17 cellular contexts compared by ENCODE assay signal in genomic region chr20:43900062-43900461, GRCh38. TPM values are rescaled to one million over a fixed set of nuclear protein-coding genes. Genes with fewer than 3 reads are reported as not detected.
DNase-seq lines count a peak whose midpoint lies in the region; ATAC-seq and TF ChIP-seq lines count a peak whose summit lies in the region.
"Had no signal": no experiment of that assay in that cellular context is flagged by ENCODE, and none has a peak within 500 bp of the region (broad histone marks: within the 10 kb centered on the region; RNA-seq: fewer than 3 reads in every experiment).

No MANE protein-coding gene starts in this region.

- no peak overlapping the region for H3K4ac ChIP-seq in IMR-90 (ENCODE audit: low read depth, low read length)

- peaks cover 3% of the 10 kb centered on the region for H3K9me1 ChIP-seq in IMR-90 (ENCODE audit: insufficient read depth, low read length)

- H3K4me3 ChIP-seq in IMR-90 (ENCODE audit: insufficient read depth, low read depth, low read length) (no peak overlapping the region), heart right ventricle (no peak overlapping the region), lower lobe of right lung (no peak overlapping the region), esophagus squamous epithelium (no peak overlapping the region)
- H3K4me3 ChIP-seq: A549 had no signal

- H2BK120ac ChIP-seq in IMR-90 (ENCODE audit: low read depth, low read length), result no peak overlapping the region

- dilution Hi-C loops in IMR-90 (cut with HindIII; ENCODE audit: low sequenced_read_pairs, unreplicated experiment), result no loop called here

- H3K9ac ChIP-seq in IMR-90 (ENCODE audit: low read depth, low read length), result no peak overlapping the region

- no peak for TF ChIP-seq POLR2A in IMR-90 (IDR thresholded peaks at IDR 0.05; ENCODE audit: low read depth, low read length)
- no peak for TF ChIP-seq POLR2A in esophagus squamous epithelium (IDR thresholded peaks at IDR 0.05)

- no peak overlapping the region for H3K18ac ChIP-seq in IMR-90 (ENCODE audit: low read depth, low read length)

- in situ Hi-C loops in IMR-90 (cut with MboI; ENCODE audit: low sequenced_read_pairs), result no loop called here

- no peak overlapping the region for H3K23ac ChIP-seq in IMR-90 (ENCODE audit: low read depth, low read length)

- H3K4me1 ChIP-seq in IMR-90 (ENCODE audit: control insufficient read depth, insufficient read depth, low read length) (no peaks in the 10 kb centered on the region), heart right ventricle (peaks cover 0 to 17% (median 4%) of the 10 kb centered on the region in 9 donors), lower lobe of right lung (peaks cover 7% of the 10 kb centered on the region), esophagus squamous epithelium (peaks cover 0 to 19% (median 7%) of the 10 kb centered on the region in 3 donors)

- H2AFZ ChIP-seq in IMR-90 (replicated peaks; ENCODE audit: low read length, poor library complexity), result no peak overlapping the region

- no peak overlapping the region for H4K8ac ChIP-seq in IMR-90 (ENCODE audit: low read depth in 2 of 2, low read length in 2 of 2)

- TF ChIP-seq CTCF in IMR-90 (conservative IDR thresholded peaks at IDR 0.05; ENCODE audit: low read depth, low read length) (no peak), heart right ventricle (IDR thresholded peaks at IDR 0.05) (no peak), lower lobe of right lung (IDR thresholded peaks at IDR 0.05) (no peak), esophagus squamous epithelium (IDR thresholded peaks at IDR 0.05) (no peak)

- no peak overlapping the region for H4K91ac ChIP-seq in IMR-90 (ENCODE audit: insufficient read depth, low read depth, low read length)

- no peak for TF ChIP-seq RAD21 in IMR-90 (IDR thresholded peaks at IDR 0.05; ENCODE audit: low read length)

- ATAC-seq in IMR-90 (ENCODE audit: low read depth) (peak; percentile 17; the same call in 1 of the 2 replicates), heart right ventricle (peak in 6 of 8 donors; percentile 28 to 84 (median 66)), lower lobe of right lung (peak; percentile 32 to 34)
- ATAC-seq: A549, PC-3 had no signal

- no peak overlapping the region for H2AK5ac ChIP-seq in IMR-90 (ENCODE audit: low read depth, low read length)

- H3K27ac ChIP-seq in IMR-90 (ENCODE audit: insufficient read depth, low read length), result no peak overlapping the region
- H3K27ac ChIP-seq in heart right ventricle, result peak overlapping the region in 2 of 10 donors; percentile 1 to 6
- no peak overlapping the region for H3K27ac ChIP-seq in lower lobe of right lung
- H3K27ac ChIP-seq in esophagus squamous epithelium, result peak overlapping the region in 2 of 4 donors; percentile 47 to 57
- H3K27ac ChIP-seq: A549 had no signal

- H3K56ac ChIP-seq in IMR-90 (ENCODE audit: extremely low read depth, insufficient read depth, low read length), result no peak overlapping the region

- H3K79me1 ChIP-seq in IMR-90 (ENCODE audit: low read depth in 1 of 2, low read length in 2 of 2), result no peaks in the 10 kb centered on the region

- H2BK20ac ChIP-seq in IMR-90 (ENCODE audit: low read depth, low read length), result no peak overlapping the region

- no peak overlapping the region for H2AK9ac ChIP-seq in IMR-90 (replicated peaks; ENCODE audit: low read depth, low read length, poor library complexity)

- no peak overlapping the region for H4K5ac ChIP-seq in IMR-90 (ENCODE audit: low read depth, low read length)

- H2BK5ac ChIP-seq in IMR-90 (ENCODE audit: low read depth, low read length, poor library complexity, severe bottlenecking), result no peak overlapping the region

- CTCF ChIA-PET in IMR-90 (lab: Yijun Ruan, JAX), result interaction anchor here (0.6 kb wide), 1 partner anchor 95 kb away, joined by 4 read pairs; no protein-coding TSS in a partner anchor

- no TSS peak for BruUV-seq in IMR-90 (replicated peaks; lab: Mats Ljungman, UMichigan)

- H3K27me3 ChIP-seq in IMR-90 (ENCODE audit: control insufficient read depth, insufficient read depth, low read length) (no peaks in the 10 kb centered on the region), heart right ventricle (peaks cover 0 to 40% (median 7%) of the 10 kb centered on the region in 7 donors), lower lobe of right lung (ENCODE audit: low read depth) (no peaks in the 10 kb centered on the region), esophagus squamous epithelium (peaks cover 0 to 11% (median 0%) of the 10 kb centered on the region in 4 donors)

- intact Hi-C loops in IMR-90 (cut with micrococcal nuclease) (no loop called here), heart right ventricle (cut with DNase I) (no loop called here), lower lobe of right lung (cut with DNase I) (no loop called here), esophagus squamous epithelium (cut with DNase I) (no loop called here)

- peaks cover 5% of the 10 kb centered on the region for H3K9me3 ChIP-seq in IMR-90 (ENCODE audit: control insufficient read depth, insufficient read depth, low read length)
- H3K9me3 ChIP-seq in heart right ventricle, result peaks cover 0 to 11% (median 0%) of the 10 kb centered on the region in 11 donors
- no peaks in the 10 kb centered on the region for H3K9me3 ChIP-seq in lower lobe of right lung
- no peaks in the 10 kb centered on the region for H3K9me3 ChIP-seq in esophagus squamous epithelium
- H3K9me3 ChIP-seq: A549, Caco-2 had no signal

- H3K36me3 ChIP-seq in IMR-90 (ENCODE audit: control insufficient read depth, insufficient read depth, low read length) (no peaks in the 10 kb centered on the region), heart right ventricle (no peaks in the 10 kb centered on the region), lower lobe of right lung (no peaks in the 10 kb centered on the region), esophagus squamous epithelium (no peaks in the 10 kb centered on the region)

- H3K14ac ChIP-seq in IMR-90 (replicated peaks; ENCODE audit: low read depth, low read length), result no peak overlapping the region

- POLR2A ChIA-PET in IMR-90 (lab: Charles Lee; ENCODE audit: unreplicated experiment), result interaction anchor here (0.7 kb wide), 1 partner anchor 624 kb away, joined by 6 read pairs; no protein-coding TSS in a partner anchor

- DNase-seq in AG20443 (ENCODE audit: low spot score) (peak; percentile 31), IMR-90 (no peak), heart right ventricle (no peak), lower lobe of right lung (no peak), GOT3 (lab: John Stamatoyannopoulos, UW) (no peak), T-helper 1 cell (no peak), esophagus squamous epithelium (lab: John Stamatoyannopoulos, UW) (no peak), iPS-NIHi11 (ENCODE audit: low spot score) (no peak)
- DNase-seq: CD4-positive, CD25-positive, alpha-beta regulatory T cell; KG1; NCI-H1436; NCI-H2029; NCI-H2171 treated with DMSO at 0.1 percent for 48 hours; NCI-H446 treated with DMSO at 0.1 percent for 48 hours; PC-3 had no signal

- no peaks in the 10 kb centered on the region for H4K20me1 ChIP-seq in IMR-90 (ENCODE audit: insufficient read depth, low read length)

- WGBS in IMR-90 (ENCODE audit: extremely low coverage in 2 of 2, insufficient read length in 1 of 2), 2 experiments, result 0% methylated on average over 2 of the region's 5 CpGs; no CpG with 5 or more reads in 1 of the 2 experiments
- WGBS in heart right ventricle, 2 donors, result 29 to 33% methylated on average over 5 of the region's 5 CpGs
- WGBS in esophagus squamous epithelium, 2 donors, result 18 to 25% methylated on average over 5 of the region's 5 CpGs

- H3K4me2 ChIP-seq in IMR-90 (ENCODE audit: low read depth, low read length), result no peak overlapping the region
- H3K4me2 ChIP-seq: A549 had no signal

- H2BK15ac ChIP-seq in IMR-90 (ENCODE audit: low read depth, low read length), result no peak overlapping the region

TF ChIP-seq in IMR-90, 13 proteins besides CTCF, POLR2A, EP300 and RAD21 (continues in another document):
- TF ChIP-seq NFE2L2 (IDR thresholded peaks at IDR 0.05; ENCODE audit: low read depth, low read length), result no peak
- TF ChIP-seq RFX5 (IDR thresholded peaks at IDR 0.05; ENCODE audit: low read depth, low read length), result no peak
- TF ChIP-seq MAZ (IDR thresholded peaks at IDR 0.05; ENCODE audit: borderline replicate concordance, low read depth, low read length), result no peak
- TF ChIP-seq MXI1 (IDR thresholded peaks at IDR 0.05; ENCODE audit: borderline replicate concordance, low read depth, low read length), result no peak
- no peak for TF ChIP-seq BHLHE40 (IDR thresholded peaks at IDR 0.05; ENCODE audit: low read depth, low read length)
- no peak for TF ChIP-seq CHD1 (IDR thresholded peaks at IDR 0.05; ENCODE audit: low read depth, low read length)
- TF ChIP-seq CEBPB (IDR thresholded peaks at IDR 0.05; ENCODE audit: low read depth, low read length), result no peak
- no peak for TF ChIP-seq RCOR1 (IDR thresholded peaks at IDR 0.05; ENCODE audit: insufficient replicate concordance, low read length)
- no peak for TF ChIP-seq SMC3 (IDR thresholded peaks at IDR 0.05; ENCODE audit: low read depth, low read length)
- no peak for TF ChIP-seq MAFK (IDR thresholded peaks at IDR 0.05; ENCODE audit: low read depth, low read length)
- TF ChIP-seq, protein P1, sequence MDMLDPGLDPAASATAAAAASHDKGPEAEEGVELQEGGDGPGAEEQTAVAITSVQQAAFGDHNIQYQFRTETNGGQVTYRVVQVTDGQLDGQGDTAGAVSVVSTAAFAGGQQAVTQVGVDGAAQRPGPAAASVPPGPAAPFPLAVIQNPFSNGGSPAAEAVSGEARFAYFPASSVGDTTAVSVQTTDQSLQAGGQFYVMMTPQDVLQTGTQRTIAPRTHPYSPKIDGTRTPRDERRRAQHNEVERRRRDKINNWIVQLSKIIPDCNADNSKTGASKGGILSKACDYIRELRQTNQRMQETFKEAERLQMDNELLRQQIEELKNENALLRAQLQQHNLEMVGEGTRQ (IDR thresholded peaks at IDR 0.05; ENCODE audit: low read depth, low read length), result no peak
- TF ChIP-seq FOS (IDR thresholded peaks at IDR 0.05; ENCODE audit: low read depth, low read length), result no peak

RNA-seq across cellular contexts. Expression of gene TOX2, which starts 14.6 kb away (rescaled TPM):
- 1.1 and 1.3 TPM in 2 replicates for total RNA-seq in IMR-90 (2012; rRNA removed)
- 17.2 and 17.5 TPM in 2 replicates for polyA plus RNA-seq in IMR-90 (2012; rRNA removed)
- polyA plus RNA-seq in IMR-90 (2012; cell fraction: cytosol; rRNA removed), result 14.6 and 25.9 TPM in 2 replicates
- 17.1 and 23.2 TPM in 2 replicates for polyA plus RNA-seq in IMR-90 (2012; cell fraction: nucleus; rRNA removed; ENCODE audit: low replicate concordance)
- total RNA-seq in heart right ventricle, result 1 to 10 TPM in 4 of 10 donors, under 1 TPM in 6; 0.25 to 1.6 (median 0.79) TPM
- 1 to 10 TPM; 1.5 to 2.0 TPM for polyA plus RNA-seq in heart right ventricle
- total RNA-seq in lower lobe of right lung, result 16.3 TPM
- total RNA-seq in esophagus squamous epithelium, result 10 to 100 TPM in 1 of 4 donors, 1 to 10 TPM in 2, under 1 TPM in 1; 0.99 to 22.9 (median 3.1) TPM
- total RNA-seq: Caco-2 had no signal
